10 cellular contexts compared by ENCODE assay signal in genomic region chr3:42140665-42141203, GRCh38. TPM values are rescaled to one million over a fixed set of nuclear protein-coding genes. Genes with fewer than 3 reads are reported as not detected.
DNase-seq lines count a peak whose midpoint lies in the region; ATAC-seq and TF ChIP-seq lines count a peak whose summit lies in the region.
"Had no signal": no experiment of that assay in that cellular context is flagged by ENCODE, and none has a peak within 500 bp of the region (broad histone marks: within the 10 kb centered on the region; RNA-seq: fewer than 3 reads in every experiment).

No MANE protein-coding gene starts in this region.

- 81 to 94% methylated on average over 6 to 7 of the region's 7 CpGs for WGBS in body of pancreas, 2 donors

- no peak for TF ChIP-seq POLR2A in body of pancreas (IDR thresholded peaks at IDR 0.05)

- intact Hi-C loops in body of pancreas (cut with DNase I) = no loop called here

- H3K4me3 ChIP-seq in OCI-LY1 (ENCODE audit: low read depth, low read length, poor library complexity, severe bottlenecking) (no peak overlapping the region), body of pancreas (no peak overlapping the region), epithelial cell of esophagus (ENCODE audit: low read length) (no peak overlapping the region), WERI-Rb-1 (ENCODE audit: low read depth, low read length) (no peak overlapping the region)

- H3K36me3 ChIP-seq in OCI-LY1 (ENCODE audit: insufficient read depth, low read length) = no peaks in the 10 kb centered on the region; the same call in 1 of the 2 replicates
- no peaks in the 10 kb centered on the region for H3K36me3 ChIP-seq in body of pancreas (replicated peaks in 1 of 2; ENCODE audit: insufficient read depth in 1 of 2, low read depth in 2 of 2)
- no peaks in the 10 kb centered on the region for H3K36me3 ChIP-seq in WERI-Rb-1

- H3K9ac ChIP-seq in OCI-LY1 (ENCODE audit: low read length) = peak overlapping the region; percentile 28; the same call in 1 of the 2 replicates

- H3K27me3 ChIP-seq in OCI-LY1 (ENCODE audit: insufficient read depth, low read length) = no peaks in the 10 kb centered on the region
- H3K27me3 ChIP-seq in body of pancreas = no peaks in the 10 kb centered on the region
- no peaks in the 10 kb centered on the region for H3K27me3 ChIP-seq in WERI-Rb-1 (ENCODE audit: insufficient read depth, low read depth, severe bottlenecking)

- H3K4me1 ChIP-seq in OCI-LY1 (ENCODE audit: insufficient read depth, low read length, severe bottlenecking) (peaks cover 34% of the 10 kb centered on the region), body of pancreas (no peaks in the 10 kb centered on the region)

- H2AFZ ChIP-seq in OCI-LY1 (ENCODE audit: low read length) = no peak overlapping the region

- DNase-seq in body of pancreas (no peak), epithelial cell of esophagus (ENCODE audit: low read depth) (peak; percentile 56), NOMO-1 treated with dmso at 0.1 percent for 144 hours (lab: John Stamatoyannopoulos, UW; ENCODE audit: unreplicated experiment) (no peak), WERI-Rb-1 (no peak)
- DNase-seq: CD4-positive, CD25-positive, alpha-beta regulatory T cell; DMS53; GF-D8 had no signal

- H3K4me2 ChIP-seq in OCI-LY1 (ENCODE audit: low read length) = peak overlapping the region; percentile 47; the same call in 1 of the 2 replicates

- H3K9me3 ChIP-seq in OCI-LY1 (ENCODE audit: low read length) (no peaks in the 10 kb centered on the region), body of pancreas (no peaks in the 10 kb centered on the region), WERI-Rb-1 (ENCODE audit: severe bottlenecking) (no peaks in the 10 kb centered on the region)

- peaks cover 29% of the 10 kb centered on the region for H3K79me2 ChIP-seq in OCI-LY1 (ENCODE audit: insufficient read depth, low read length)

- no peaks in the 10 kb centered on the region for H3K9me2 ChIP-seq in OCI-LY1 (ENCODE audit: low read depth, low read length)

- H3K27ac ChIP-seq in OCI-LY1 (ENCODE audit: low read depth, low read length, poor library complexity, severe bottlenecking) (peak overlapping the region; percentile 56), body of pancreas (no peak overlapping the region), WERI-Rb-1 (no peak overlapping the region)

- TF ChIP-seq CTCF in OCI-LY1 (IDR thresholded peaks at IDR 0.05; ENCODE audit: low read length) = no peak
- no peak for TF ChIP-seq CTCF in body of pancreas (IDR thresholded peaks at IDR 0.05)
- no peak for TF ChIP-seq CTCF in epithelial cell of esophagus (IDR thresholded peaks at IDR 0.05; ENCODE audit: insufficient read depth, low read depth, low read length, missing control alignments)
- TF ChIP-seq CTCF in WERI-Rb-1 (IDR thresholded peaks at IDR 0.05; ENCODE audit: low read depth, low read length) = no peak

- ATAC-seq in body of pancreas = peak; percentile 18
- no peak for ATAC-seq in HG03280 (IDR thresholded peaks at IDR 0.05; ENCODE audit: unreplicated experiment)
- ATAC-seq: HCT116 had no signal

- H3F3A ChIP-seq in OCI-LY1 (ENCODE audit: insufficient read depth, low read length) = no peaks in the 10 kb centered on the region

- H4K20me1 ChIP-seq in OCI-LY1 (ENCODE audit: insufficient read depth, low read length) = no peaks in the 10 kb centered on the region

RNA-seq across cellular contexts. Expression of gene TRAK1, which starts 49.6 kb away (rescaled TPM):
- 10 to 100 TPM; 17.1 to 24.1 TPM for total RNA-seq in body of pancreas
